ENCODE assay signal across 12 cellular contexts in genomic region chr1:197400522-197400902, GRCh38.
DNase-seq lines count a peak whose midpoint lies in the region; ATAC-seq and TF ChIP-seq lines count a peak whose summit lies in the region.
"Had no signal": no experiment of that assay in that cellular context is flagged by ENCODE, and none has a peak within 500 bp of the region (broad histone marks: within the 10 kb centered on the region; RNA-seq: fewer than 3 reads in every experiment).

No MANE protein-coding gene starts in this region.

- ATAC-seq in activated T-cell treated with anti-CD3 and anti-CD28 coated beads, Interleukin-2, amount 50 U/mL, for 72 hours (replicated peaks in 1 of 2), result peak; percentile 45 to 60
- peak; percentile 9 for ATAC-seq in HG02970 (IDR thresholded peaks at IDR 0.05; ENCODE audit: low FRiP score, unreplicated experiment)
- ATAC-seq in HG03196 (IDR thresholded peaks at IDR 0.05; ENCODE audit: unreplicated experiment), result no peak

- no peaks in the 10 kb centered on the region for H3K4me1 Mint-ChIP-seq in activated T-cell treated with anti-CD3 and anti-CD28 coated beads, Interleukin-2, amount 50 U/mL, for 72 hours (ENCODE audit: low read depth)

- H3K9me3 Mint-ChIP-seq in activated T-cell treated with anti-CD3 and anti-CD28 coated beads, Interleukin-2, amount 50 U/mL, for 72 hours, result peaks cover 0 to 2% of the 10 kb centered on the region in 2 donors

- H3K27me3 Mint-ChIP-seq in activated T-cell treated with anti-CD3 and anti-CD28 coated beads, Interleukin-2, amount 50 U/mL, for 72 hours (ENCODE audit: low read depth), result peaks cover 18% of the 10 kb centered on the region

- H3K4me3 Mint-ChIP-seq in activated T-cell treated with anti-CD3 and anti-CD28 coated beads, Interleukin-2, amount 50 U/mL, for 72 hours, result peak overlapping the region; percentile 55 to 84
- H3K4me3 Mint-ChIP-seq: H9 had no signal

- H4K20me1 ChIP-seq in SU-DHL-6 (ENCODE audit: low read depth, low read length) (no peaks in the 10 kb centered on the region), osteoblast (ENCODE audit: insufficient read depth, low read length) (no peaks in the 10 kb centered on the region)

- no peak overlapping the region for H3K27ac ChIP-seq in SU-DHL-6 (ENCODE audit: low read depth, low read length)
- H3K27ac ChIP-seq in osteoblast (ENCODE audit: low read depth, low read length), result no peak overlapping the region

- no peak for DNase-seq in activated T-cell treated with anti-CD3 and anti-CD28 coated beads, Interleukin-2, amount 50 U/mL, for 72 hours
- DNase-seq in activated T-cell treated with anti-CD3 and anti-CD28 coated beads, Interleukin-2, amount 50 U/mL, for 48 hours, result no peak
- DNase-seq in osteoblast (ENCODE audit: insufficient read length, low spot score, missing footprints) (no peak), NCI-H510A treated with DMSO at 0.1 percent for 48 hours (lab: John Stamatoyannopoulos, UW) (no peak)
- DNase-seq: DMS79, NCI-H1092, NCI-H524 treated with DMSO at 0.1 percent for 48 hours had no signal

- H3K4me2 ChIP-seq in SU-DHL-6 (ENCODE audit: low read depth, low read length, poor library complexity, severe bottlenecking) (peak overlapping the region; percentile 35), osteoblast (ENCODE audit: insufficient read depth, low read length) (peak overlapping the region; percentile 16)

- no peak overlapping the region for H2AFZ ChIP-seq in SU-DHL-6 (ENCODE audit: low read depth, low read length, severe bottlenecking)
- H2AFZ ChIP-seq in osteoblast (ENCODE audit: low read length), result no peak overlapping the region

- no peaks in the 10 kb centered on the region for H3K9me2 ChIP-seq in SU-DHL-6 (replicated peaks; ENCODE audit: insufficient read depth, low read length)

- no peaks in the 10 kb centered on the region for H3F3A ChIP-seq in SU-DHL-6 (ENCODE audit: insufficient read depth)

- no peak overlapping the region for H3K9ac ChIP-seq in SU-DHL-6 (ENCODE audit: low read length)

- no peak for TF ChIP-seq CTCF in SU-DHL-6 (IDR thresholded peaks at IDR 0.05; ENCODE audit: insufficient read depth, low read length, poor library complexity, severe bottlenecking)
- TF ChIP-seq CTCF in osteoblast (IDR thresholded peaks at IDR 0.05; ENCODE audit: extremely low read depth, low read depth, low read length), result no peak

- H3K27me3 ChIP-seq in SU-DHL-6 (ENCODE audit: low read length) (no peaks in the 10 kb centered on the region), osteoblast (ENCODE audit: insufficient read depth, low read length) (peaks cover 3% of the 10 kb centered on the region)

- no peak overlapping the region for H3K27ac Mint-ChIP-seq in activated T-cell treated with anti-CD3 and anti-CD28 coated beads, Interleukin-2, amount 50 U/mL, for 72 hours
- H3K27ac Mint-ChIP-seq: H9 had no signal

- H3K79me2 ChIP-seq in SU-DHL-6 (ENCODE audit: insufficient read depth, low read length) (no peaks in the 10 kb centered on the region), osteoblast (ENCODE audit: insufficient read depth, low read length) (no peaks in the 10 kb centered on the region)

- H3K9me3 ChIP-seq in SU-DHL-6 (ENCODE audit: insufficient read depth, low read length) (no peaks in the 10 kb centered on the region), osteoblast (ENCODE audit: low read depth, low read length) (no peaks in the 10 kb centered on the region)
- H3K9me3 ChIP-seq: Caco-2 had no signal

- no peaks in the 10 kb centered on the region for H3K4me1 ChIP-seq in osteoblast (ENCODE audit: insufficient read depth, low read length)
- H3K4me1 ChIP-seq: Caco-2 had no signal

- no peaks in the 10 kb centered on the region for H3K36me3 ChIP-seq in SU-DHL-6 (ENCODE audit: low read length)
- no peaks in the 10 kb centered on the region for H3K36me3 ChIP-seq in osteoblast (ENCODE audit: insufficient read depth, low read length)

- no peaks in the 10 kb centered on the region for H3K36me3 Mint-ChIP-seq in activated T-cell treated with anti-CD3 and anti-CD28 coated beads, Interleukin-2, amount 50 U/mL, for 72 hours (ENCODE audit: insufficient read depth in 2 of 2)

- H3K4me3 ChIP-seq in SU-DHL-6 (ENCODE audit: insufficient read depth, low read length, poor library complexity, severe bottlenecking) (no peak overlapping the region), osteoblast (ENCODE audit: insufficient read depth, low read length) (no peak overlapping the region)
